ENCODE assay signal across 11 cellular contexts in the genomic region with DNA sequence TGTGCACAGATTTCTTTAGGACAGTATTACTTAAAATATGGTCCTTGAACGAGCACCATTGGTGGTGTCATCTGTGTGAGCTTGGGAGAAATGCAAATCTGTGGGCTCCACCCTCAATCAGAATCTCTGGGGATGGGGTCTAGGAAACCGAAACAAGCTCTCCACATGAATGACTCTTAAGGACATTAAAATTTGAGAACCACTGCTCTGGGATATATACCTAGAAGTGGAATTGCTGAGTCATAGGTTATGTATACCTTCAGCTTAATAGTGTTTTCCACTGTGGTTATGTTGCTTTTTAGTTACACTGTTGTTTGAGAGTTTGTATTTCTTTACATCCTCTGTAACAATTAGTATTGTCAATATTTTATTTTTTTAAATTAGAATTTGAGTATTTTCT. TPM values are rescaled to one million over a fixed set of nuclear protein-coding genes. Genes with fewer than 3 reads are reported as not detected.
DNase-seq lines count a peak whose midpoint lies in the region; ATAC-seq, FAIRE-seq and TF ChIP-seq lines count a peak whose summit lies in the region.
"Had no signal": no experiment of that assay in that cellular context is flagged by ENCODE, and none has a peak within 500 bp of the region (broad histone marks: within the 10 kb centered on the region; RNA-seq: fewer than 3 reads in every experiment).

No MANE protein-coding gene starts in this region.

- in situ Hi-C loops in Caki2 (cut with HindIII; ENCODE audit: low pct_unique_long_range_greater_than_20kb, low sequenced_read_pairs): no loop called here

- DNase-seq in Caki2 (ENCODE audit: low read depth) (peak; percentile 41), NCI-H69 (lab: John Stamatoyannopoulos, UW) (peak; percentile 75), epithelial cell of esophagus (ENCODE audit: low read depth) (peak; percentile 46), GM19239 (ENCODE audit: insufficient read length, low spot score) (no peak), left lobe of liver (ENCODE audit: low spot score) (no peak), NCI-H2029 treated with DMSO at 0.1 percent for 48 hours (lab: John Stamatoyannopoulos, UW) (no peak)
- DNase-seq: H7; naive thymus-derived CD4-positive, alpha-beta T cell; NCI-H82 had no signal

- no peak for FAIRE-seq in GM19239 (lab: Jason Lieb, UNC)
- FAIRE-seq: endothelial cell of umbilical vein had no signal

- TF ChIP-seq CTCF in epithelial cell of esophagus (IDR thresholded peaks at IDR 0.05; ENCODE audit: insufficient read depth, low read depth, low read length, missing control alignments): no peak

- ATAC-seq in GM18870 (IDR thresholded peaks at IDR 0.05; ENCODE audit: unreplicated experiment) (peak; percentile 50), left lobe of liver (no peak)
- ATAC-seq: naive thymus-derived CD4-positive, alpha-beta T cell had no signal

- no peak overlapping the region for H3K4me3 ChIP-seq in epithelial cell of esophagus (ENCODE audit: low read length)

RNA-seq across cellular contexts. Expression of a gene that starts 24.0 kb away (rescaled TPM):
- total RNA-seq in Caki2 (2014; rRNA removed; shearing (Covaris generic); ENCODE audit: low replicate concordance): 19.3 and 20.3 TPM in 2 replicates
- 18.6 TPM for total RNA-seq in left lobe of liver

Comparison
In these comparisons a context has a peak if more than half of its experiments do, and no peak if none do; other contexts are left out.
1. DNase-seq: peak in Caki2 (single experiment), NCI-H69 (single experiment) and epithelial cell of esophagus (single experiment); none in GM19239 (single experiment), left lobe of liver (single experiment) and NCI-H2029 treated with DMSO at 0.1 percent for 48 hours (single experiment).